In the genomic region with DNA sequence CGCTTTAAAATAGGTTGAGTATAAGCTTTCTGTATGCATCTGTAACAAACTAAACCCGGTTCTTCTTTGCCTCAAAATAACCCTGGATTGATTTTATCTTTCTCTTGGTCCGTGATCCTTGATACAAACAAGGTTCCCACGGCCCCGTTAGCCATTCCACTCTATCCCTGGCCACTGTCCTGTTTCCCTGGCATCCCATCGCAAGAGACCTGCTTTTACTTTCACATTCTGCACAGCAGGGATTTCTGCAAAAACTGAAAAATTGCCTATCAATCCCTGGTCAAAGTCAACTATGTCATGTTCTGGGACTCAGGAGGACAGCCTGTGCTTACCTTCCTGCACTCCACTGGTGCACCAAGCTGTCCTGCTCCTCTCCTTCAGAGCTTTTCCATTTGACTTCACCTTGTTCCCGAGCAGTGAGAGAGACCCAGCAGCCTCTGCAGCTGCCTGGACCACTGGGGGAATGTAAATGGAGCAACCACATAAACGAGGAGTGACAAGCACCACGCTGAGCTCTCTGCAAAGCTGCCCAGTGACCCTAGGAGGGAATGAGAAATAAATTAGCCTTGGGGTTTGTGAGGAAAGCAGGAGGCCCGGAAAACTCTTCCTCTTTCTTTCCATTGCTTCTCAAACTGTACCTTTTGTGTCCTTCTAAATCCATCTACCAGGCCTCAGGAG, we compare ENCODE assay signal across 2 cellular contexts.
TF ChIP-seq lines count a peak whose summit lies in the region.

No MANE protein-coding gene starts in this region.

TF ChIP-seq in liver, 16 proteins besides CTCF, POLR2A, EP300 and RAD21:
- TF ChIP-seq, protein P1, sequence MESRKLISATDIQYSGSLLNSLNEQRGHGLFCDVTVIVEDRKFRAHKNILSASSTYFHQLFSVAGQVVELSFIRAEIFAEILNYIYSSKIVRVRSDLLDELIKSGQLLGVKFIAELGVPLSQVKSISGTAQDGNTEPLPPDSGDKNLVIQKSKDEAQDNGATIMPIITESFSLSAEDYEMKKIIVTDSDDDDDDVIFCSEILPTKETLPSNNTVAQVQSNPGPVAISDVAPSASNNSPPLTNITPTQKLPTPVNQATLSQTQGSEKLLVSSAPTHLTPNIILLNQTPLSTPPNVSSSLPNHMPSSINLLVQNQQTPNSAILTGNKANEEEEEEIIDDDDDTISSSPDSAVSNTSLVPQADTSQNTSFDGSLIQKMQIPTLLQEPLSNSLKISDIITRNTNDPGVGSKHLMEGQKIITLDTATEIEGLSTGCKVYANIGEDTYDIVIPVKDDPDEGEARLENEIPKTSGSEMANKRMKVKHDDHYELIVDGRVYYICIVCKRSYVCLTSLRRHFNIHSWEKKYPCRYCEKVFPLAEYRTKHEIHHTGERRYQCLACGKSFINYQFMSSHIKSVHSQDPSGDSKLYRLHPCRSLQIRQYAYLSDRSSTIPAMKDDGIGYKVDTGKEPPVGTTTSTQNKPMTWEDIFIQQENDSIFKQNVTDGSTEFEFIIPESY (IDR thresholded peaks at IDR 0.05) = no peak
- TF ChIP-seq, protein P2, sequence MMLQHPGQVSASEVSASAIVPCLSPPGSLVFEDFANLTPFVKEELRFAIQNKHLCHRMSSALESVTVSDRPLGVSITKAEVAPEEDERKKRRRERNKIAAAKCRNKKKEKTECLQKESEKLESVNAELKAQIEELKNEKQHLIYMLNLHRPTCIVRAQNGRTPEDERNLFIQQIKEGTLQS (IDR thresholded peaks at IDR 0.05) = no peak
- TF ChIP-seq NR2F2 (IDR thresholded peaks at IDR 0.05) = no peak
- no peak for TF ChIP-seq TAF1 (conservative IDR thresholded peaks at IDR 0.05)
- no peak for TF ChIP-seq FOXA2 (IDR thresholded peaks at IDR 0.05)
- no peak for TF ChIP-seq FOXA1 (IDR thresholded peaks at IDR 0.05)
- no peak for TF ChIP-seq JUND (IDR thresholded peaks at IDR 0.05)
- TF ChIP-seq, protein P3, sequence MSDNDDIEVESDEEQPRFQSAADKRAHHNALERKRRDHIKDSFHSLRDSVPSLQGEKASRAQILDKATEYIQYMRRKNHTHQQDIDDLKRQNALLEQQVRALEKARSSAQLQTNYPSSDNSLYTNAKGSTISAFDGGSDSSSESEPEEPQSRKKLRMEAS (IDR thresholded peaks at IDR 0.05) = no peak
- no peak for TF ChIP-seq HNF4A (conservative IDR thresholded peaks at IDR 0.05)
- TF ChIP-seq SP1 (IDR thresholded peaks at IDR 0.05) = no peak

TF ChIP-seq in HepG2, 621 proteins besides CTCF, POLR2A, EP300 and RAD21:
- no peak for TF ChIP-seq HOXA5 (CRISPR knock-in tag; IDR thresholded peaks at IDR 0.05)
